In genomic region chr12:123364532-123365140, GRCh38 we compare ENCODE assay signal across 8 cellular contexts. TPM values are rescaled to one million over a fixed set of nuclear protein-coding genes. Genes with fewer than 3 reads are reported as not detected.
DNase-seq lines count a peak whose midpoint lies in the region; ATAC-seq and TF ChIP-seq lines count a peak whose summit lies in the region.

Gene SBNO1 (minus strand): TSS chr12:123364847. CDS start chr12:123350441, 14,406 bp downstream.

- no peaks in the 10 kb centered on the region for H3K9me3 Mint-ChIP-seq in activated B cell treated with CpG ODN at 0.5 μM for 24 hours

- POLR2A ChIA-PET in activated B cell treated with CpG ODN at 0.5 μM for 24 hours (lab: Charles Lee): interaction anchor here (0.5 to 4.0 kb wide), 32 partner anchors 9 to 1960 kb away, joined by 3 to 88 read pairs (median 8); partner anchors contain the start of genes DDX55, KMT5A, MPHOSPH9 and MTRFR

- peak within 1 kb of the TSS; percentile 99 for H3K27ac Mint-ChIP-seq in activated B cell treated with CpG ODN at 0.5 μM for 24 hours

- peaks cover 21% of the 10 kb centered on the region for H3K4me1 Mint-ChIP-seq in activated B cell treated with CpG ODN at 0.5 μM for 24 hours

- no peak for TF ChIP-seq CTCF in activated B cell treated with CpG ODN at 0.5 μM for 24 hours (IDR thresholded peaks at IDR 0.05)

- peaks cover 12% of the 10 kb centered on the region for H3K36me3 Mint-ChIP-seq in activated B cell treated with CpG ODN at 0.5 μM for 24 hours (ENCODE audit: low read depth)

- CTCF ChIA-PET in activated B cell treated with CpG ODN at 0.5 μM for 24 hours (lab: Charles Lee): interaction anchor here (0.7 to 1.5 kb wide), 6 partner anchors 9 to 238 kb away, joined by 3 to 11 read pairs (median 3); partner anchors contain the start of gene KMT5A

- ATAC-seq in HG03097 (IDR thresholded peaks at IDR 0.05; ENCODE audit: low FRiP score, unreplicated experiment) (peak; percentile 30), activated B cell treated with CpG ODN at 0.5 μM for 24 hours (ENCODE audit: low read depth) (peak; percentile 62)

- no peaks in the 10 kb centered on the region for H3K27me3 Mint-ChIP-seq in activated B cell treated with CpG ODN at 0.5 μM for 24 hours

- H3K4me3 Mint-ChIP-seq in activated B cell treated with CpG ODN at 0.5 μM for 24 hours: peak within 1 kb of the TSS; percentile 90

- DNase-seq in activated T-cell treated with anti-CD3 and anti-CD28 coated beads for 1 hour (ENCODE audit: low read depth) (peak; percentile 88), NCI-H345 (lab: John Stamatoyannopoulos, UW) (peak; percentile 90), activated B cell treated with CpG ODN at 0.5 μM for 24 hours (peak; percentile 91), cerebellar cortex (ENCODE audit: low spot score) (peak; percentile 87), kidney tubule cell (ENCODE audit: low spot score) (peak; percentile 90)
- DNase-seq in activated T-cell treated with anti-CD3 and anti-CD28 coated beads, Interleukin-2, amount 50 U/mL, for 1 hour: no peak
- DNase-seq in stimulated activated CD4-positive, alpha-beta T cell treated with anti-CD3 and anti-CD28 coated beads, Interleukin-1b, Interleukin-23, amount 100 ng/mL, for 24 hours (ENCODE audit: low read depth in 4 of 4, low spot score in 1 of 4): peak; percentile 79 to 88 (median 86)

- intact Hi-C loops in activated B cell treated with CpG ODN at 0.5 μM for 24 hours (cut with micrococcal nuclease): loop anchor here (1.0 to 2.0 kb wide), 17 partner anchors 19 to 1138 kb away; partner anchors contain the start of genes ABCB9, ATP6V0A2, DDX55 and DIABLO

RNA-seq across cellular contexts. Expression of gene SBNO1, which starts in this region (rescaled TPM):
- total RNA-seq in activated B cell treated with CpG ODN at 0.5 μM for 24 hours: 43.2 and 48.6 TPM in 2 replicates
